ENCODE assay signal across 31 cellular contexts in the genomic region with DNA sequence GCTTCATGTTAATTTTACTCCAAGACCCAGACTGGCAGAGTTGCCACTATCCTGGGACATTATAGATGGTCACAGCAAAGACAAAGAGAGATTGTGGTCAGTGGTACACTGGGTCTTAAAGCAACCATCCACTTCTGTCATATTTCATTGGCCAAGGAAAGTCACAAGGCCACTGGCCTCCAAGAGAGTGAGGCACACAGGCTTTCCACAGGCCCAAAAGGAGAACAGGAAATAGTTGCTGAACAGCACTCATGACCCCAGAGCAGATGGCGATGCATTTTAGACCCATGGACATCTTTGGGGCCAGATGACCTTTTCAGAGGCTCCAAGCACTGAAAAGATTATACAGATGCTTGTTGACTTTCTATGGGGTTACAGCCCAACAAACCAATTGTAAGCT.
DNase-seq lines count a peak whose midpoint lies in the region; ATAC-seq, FAIRE-seq and TF ChIP-seq lines count a peak whose summit lies in the region.
"Had no signal": no experiment of that assay in that cellular context is flagged by ENCODE, and none has a peak within 500 bp of the region (broad histone marks: within the 10 kb centered on the region; RNA-seq: fewer than 3 reads in every experiment).

No MANE protein-coding gene starts in this region.

- H3K36me3 ChIP-seq in psoas muscle (ENCODE audit: insufficient read depth in 1 of 2, low read depth in 1 of 2) = no peaks in the 10 kb centered on the region
- H3K36me3 ChIP-seq: colonic mucosa, neural progenitor cell had no signal

- POLR2A ChIA-PET in activated CD8-positive, alpha-beta T cell treated with anti-CD3 and anti-CD28 coated beads, Interleukin-2, amount 10 ng/mL, durations not matched to agents 7 days and 5 days (lab: Charles Lee) = no interaction called here

- no peak overlapping the region for H3K4me3 Mint-ChIP-seq in activated naive CD8-positive, alpha-beta T cell
- H3K4me3 Mint-ChIP-seq in activated naive CD8-positive, alpha-beta T cell treated with anti-CD3 and anti-CD28 coated beads for 36 hours = no peak overlapping the region
- H3K4me3 Mint-ChIP-seq in activated CD8-positive, alpha-beta T cell treated with anti-CD3 and anti-CD28 coated beads, Interleukin-2, amount 10 ng/mL, durations not matched to agents 7 days and 5 days = no peak overlapping the region
- no peak overlapping the region for H3K4me3 Mint-ChIP-seq in stimulated activated memory B cell treated with anti-CD40 and anti-IgM and Interleukin-4, amounts not matched to agents 10 μg/mL and 1 μg/mL and 100 μg/mL, for 72 hours
- H3K4me3 Mint-ChIP-seq: activated naive CD8-positive, alpha-beta T cell treated with anti-CD3 and anti-CD28 coated beads, Interleukin-2, amount 10 ng/mL, durations not matched to agents 7 days and 5 days; HFFc6; neural progenitor cell had no signal

- ATAC-seq in activated CD8-positive, alpha-beta T cell treated with anti-CD3 and anti-CD28 coated beads, Interleukin-2, amount 10 ng/mL, durations not matched to agents 7 days and 5 days = no peak
- ATAC-seq in stimulated activated memory B cell treated with anti-CD40 and anti-IgM and Interleukin-4, amounts not matched to agents 10 μg/mL and 1 μg/mL and 100 μg/mL, for 72 hours = no peak
- ATAC-seq in foreskin keratinocyte (no peak), psoas muscle (no peak)
- ATAC-seq: left lobe of liver; stimulated activated naive CD8-positive, alpha-beta T cell treated with anti-CD3 and anti-CD28 coated beads, Interleukin-15, Interleukin-2, amounts not matched to agents 100 U/mL and 50 U/mL, for 24 hours had no signal

- FAIRE-seq in GM18507 (lab: Jason Lieb, UNC) = peak; percentile 74
- FAIRE-seq: H1 had no signal

- TF ChIP-seq CTCF in foreskin keratinocyte (conservative IDR thresholded peaks at IDR 0.05) (no peak), psoas muscle (IDR thresholded peaks at IDR 0.05) (no peak)

- H3K27me3 Mint-ChIP-seq in activated naive CD8-positive, alpha-beta T cell = no peaks in the 10 kb centered on the region
- H3K27me3 Mint-ChIP-seq in activated naive CD8-positive, alpha-beta T cell treated with anti-CD3 and anti-CD28 coated beads for 36 hours = no peaks in the 10 kb centered on the region
- no peaks in the 10 kb centered on the region for H3K27me3 Mint-ChIP-seq in activated CD8-positive, alpha-beta T cell treated with anti-CD3 and anti-CD28 coated beads, Interleukin-2, amount 10 ng/mL, durations not matched to agents 7 days and 5 days (ENCODE audit: low read depth)
- no peaks in the 10 kb centered on the region for H3K27me3 Mint-ChIP-seq in stimulated activated memory B cell treated with anti-CD40 and anti-IgM and Interleukin-4, amounts not matched to agents 10 μg/mL and 1 μg/mL and 100 μg/mL, for 72 hours
- H3K27me3 Mint-ChIP-seq: activated naive CD8-positive, alpha-beta T cell treated with anti-CD3 and anti-CD28 coated beads, Interleukin-2, amount 10 ng/mL, durations not matched to agents 7 days and 5 days had no signal

- CTCF ChIA-PET in activated CD8-positive, alpha-beta T cell treated with anti-CD3 and anti-CD28 coated beads, Interleukin-2, amount 10 ng/mL, durations not matched to agents 7 days and 5 days (lab: Charles Lee) = no interaction called here

- H3K4me1 ChIP-seq in foreskin keratinocyte (peaks cover 7% of the 10 kb centered on the region), psoas muscle (peaks cover 15% of the 10 kb centered on the region)
- H3K4me1 ChIP-seq: parathyroid adenoma had no signal

- H3K27me3 ChIP-seq in foreskin keratinocyte = no peaks in the 10 kb centered on the region
- no peaks in the 10 kb centered on the region for H3K27me3 ChIP-seq in psoas muscle (ENCODE audit: insufficient read depth in 3 of 3, low read length in 2 of 3)
- H3K27me3 ChIP-seq: ascending aorta, BLaER1, colonic mucosa, neural progenitor cell, tibial artery had no signal

- 89 to 91% (median 90%) methylated on average over 1 of the region's 1 CpG for WGBS in psoas muscle, 3 donors

- no peaks in the 10 kb centered on the region for H3K9me3 Mint-ChIP-seq in activated naive CD8-positive, alpha-beta T cell (ENCODE audit: low read depth)
- peaks cover 4% of the 10 kb centered on the region for H3K9me3 Mint-ChIP-seq in activated naive CD8-positive, alpha-beta T cell treated with anti-CD3 and anti-CD28 coated beads for 36 hours
- no peaks in the 10 kb centered on the region for H3K9me3 Mint-ChIP-seq in activated CD8-positive, alpha-beta T cell treated with anti-CD3 and anti-CD28 coated beads, Interleukin-2, amount 10 ng/mL, durations not matched to agents 7 days and 5 days (ENCODE audit: insufficient read depth)
- peaks cover 6% of the 10 kb centered on the region for H3K9me3 Mint-ChIP-seq in stimulated activated memory B cell treated with anti-CD40 and anti-IgM and Interleukin-4, amounts not matched to agents 10 μg/mL and 1 μg/mL and 100 μg/mL, for 72 hours
- H3K9me3 Mint-ChIP-seq: activated naive CD8-positive, alpha-beta T cell treated with anti-CD3 and anti-CD28 coated beads, Interleukin-2, amount 10 ng/mL, durations not matched to agents 7 days and 5 days; HFFc6; neural progenitor cell had no signal

- no peak overlapping the region for H3K27ac ChIP-seq in foreskin keratinocyte
- no peak overlapping the region for H3K27ac ChIP-seq in psoas muscle
- H3K27ac ChIP-seq: ascending aorta, BLaER1, colonic mucosa, neural progenitor cell, parathyroid adenoma, tibial artery had no signal

- no peak overlapping the region for H3K4me3 ChIP-seq in psoas muscle
- H3K4me3 ChIP-seq: ascending aorta, BLaER1, colonic mucosa, neural progenitor cell, skin epidermis, tibial artery had no signal

- intact Hi-C loops in psoas muscle (cut with DNase I) = loop anchor here in 1 of 2 donors (10.0 kb wide), 1 partner anchor 94 kb away; the partner anchor contains the start of gene ARID5B

- DNase-seq in activated naive CD8-positive, alpha-beta T cell treated with anti-CD3 and anti-CD28 coated beads for 36 hours = no peak
- DNase-seq in GM18507 (ENCODE audit: extremely low spot score, insufficient read length, low read depth) (no peak), foreskin keratinocyte (no peak), psoas muscle (no peak), COLO829 (ENCODE audit: low spot score) (no peak)
- peak; percentile 13 for DNase-seq in activated CD8-positive, alpha-beta T cell treated with anti-CD3 and anti-CD28 coated beads, Interleukin-2, amount 10 ng/mL, durations not matched to agents 7 days and 5 days
- DNase-seq: activated CD4-positive, alpha-beta T cell treated with anti-CD3 and anti-CD28 coated beads, Interleukin-2, amount 50 U/mL, for 48 hours; activated naive CD8-positive, alpha-beta T cell treated with anti-CD3 and anti-CD28 coated beads, Interleukin-2, amount 10 ng/mL, durations not matched to agents 7 days and 5 days; Calu3; colonic mucosa; DMS79; effector CD4-positive, alpha-beta T cell; GDM1; glutamatergic neuron; HFFc6; NCI-H146; NCI-H226; NCI-H526 treated with DMSO at 0.1 percent for 48 hours; SIG-M5; stimulated activated naive CD8-positive, alpha-beta T cell treated with anti-CD3 and anti-CD28 coated beads, Interleukin-15, Interleukin-2, amounts not matched to agents 100 U/mL and 50 U/mL, for 24 hours; SW 1271; tibial artery had no signal

- H3K36me3 Mint-ChIP-seq in activated naive CD8-positive, alpha-beta T cell = peaks cover 52% of the 10 kb centered on the region
- peaks cover 82% of the 10 kb centered on the region for H3K36me3 Mint-ChIP-seq in activated naive CD8-positive, alpha-beta T cell treated with anti-CD3 and anti-CD28 coated beads for 36 hours
- H3K36me3 Mint-ChIP-seq in activated CD8-positive, alpha-beta T cell treated with anti-CD3 and anti-CD28 coated beads, Interleukin-2, amount 10 ng/mL, durations not matched to agents 7 days and 5 days (ENCODE audit: low read depth) = peaks cover 59% of the 10 kb centered on the region
- H3K36me3 Mint-ChIP-seq in stimulated activated memory B cell treated with anti-CD40 and anti-IgM and Interleukin-4, amounts not matched to agents 10 μg/mL and 1 μg/mL and 100 μg/mL, for 72 hours = peaks cover 77% of the 10 kb centered on the region

- H3K27ac Mint-ChIP-seq in activated naive CD8-positive, alpha-beta T cell = peak overlapping the region; percentile 16
- no peak overlapping the region for H3K27ac Mint-ChIP-seq in activated naive CD8-positive, alpha-beta T cell treated with anti-CD3 and anti-CD28 coated beads for 36 hours
- no peak overlapping the region for H3K27ac Mint-ChIP-seq in activated CD8-positive, alpha-beta T cell treated with anti-CD3 and anti-CD28 coated beads, Interleukin-2, amount 10 ng/mL, durations not matched to agents 7 days and 5 days
- H3K27ac Mint-ChIP-seq in stimulated activated memory B cell treated with anti-CD40 and anti-IgM and Interleukin-4, amounts not matched to agents 10 μg/mL and 1 μg/mL and 100 μg/mL, for 72 hours = peak overlapping the region; percentile 98
- H3K27ac Mint-ChIP-seq: HFFc6, neural progenitor cell had no signal

- no peaks in the 10 kb centered on the region for H3K9me3 ChIP-seq in psoas muscle
- H3K9me3 ChIP-seq: ascending aorta, BLaER1, colonic mucosa, tibial artery had no signal

- H3K4me1 Mint-ChIP-seq in activated naive CD8-positive, alpha-beta T cell (ENCODE audit: low read depth) = peaks cover 28% of the 10 kb centered on the region
- H3K4me1 Mint-ChIP-seq in activated naive CD8-positive, alpha-beta T cell treated with anti-CD3 and anti-CD28 coated beads for 36 hours = peaks cover 48% of the 10 kb centered on the region
- H3K4me1 Mint-ChIP-seq in activated CD8-positive, alpha-beta T cell treated with anti-CD3 and anti-CD28 coated beads, Interleukin-2, amount 10 ng/mL, durations not matched to agents 7 days and 5 days (ENCODE audit: low read depth) = peaks cover 10% of the 10 kb centered on the region
- peaks cover 78% of the 10 kb centered on the region for H3K4me1 Mint-ChIP-seq in stimulated activated memory B cell treated with anti-CD40 and anti-IgM and Interleukin-4, amounts not matched to agents 10 μg/mL and 1 μg/mL and 100 μg/mL, for 72 hours

Comparison
In these comparisons a context has a peak if more than half of its experiments do, and no peak if none do; other contexts are left out.
1. H3K27ac Mint-ChIP-seq: peak in activated naive CD8-positive, alpha-beta T cell (single experiment) and stimulated activated memory B cell treated with anti-CD40 and anti-IgM and Interleukin-4, amounts not matched to agents 10 μg/mL and 1 μg/mL and 100 μg/mL, for 72 hours (single experiment); none in activated naive CD8-positive, alpha-beta T cell treated with anti-CD3 and anti-CD28 coated beads for 36 hours (single experiment) and activated CD8-positive, alpha-beta T cell treated with anti-CD3 and anti-CD28 coated beads, Interleukin-2, amount 10 ng/mL, durations not matched to agents 7 days and 5 days (single experiment).